Comparison of ENCODE assay signal across 14 cellular contexts in genomic region chr1:96487404-96487803, GRCh38.
DNase-seq lines count a peak whose midpoint lies in the region; ATAC-seq and TF ChIP-seq lines count a peak whose summit lies in the region.
"Had no signal": no experiment of that assay in that cellular context is flagged by ENCODE, and none has a peak within 500 bp of the region (broad histone marks: within the 10 kb centered on the region; RNA-seq: fewer than 3 reads in every experiment).

No MANE protein-coding gene starts in this region.

- H3K9me3 ChIP-seq in neuronal stem cell (replicated peaks in 1 of 2; ENCODE audit: control insufficient read depth in 2 of 2, insufficient read depth in 1 of 2, low read depth in 1 of 2, low read length in 2 of 2), result peaks cover 0 to 4% of the 10 kb centered on the region in 2 donors
- H3K9me3 ChIP-seq in testis, result no peaks in the 10 kb centered on the region
- H3K9me3 ChIP-seq: transverse colon had no signal

- H2BK120ac ChIP-seq in neuronal stem cell (ENCODE audit: low read depth, low read length), result no peak overlapping the region

- H3K14ac ChIP-seq in neuronal stem cell (ENCODE audit: low read length), result no peak overlapping the region

- H2AFZ ChIP-seq in ACC112 (ENCODE audit: low read length, unreplicated experiment) (peak overlapping the region; percentile 1), neuronal stem cell (ENCODE audit: low read length) (peak overlapping the region; percentile 60)

- H3K79me2 ChIP-seq in ACC112 (ENCODE audit: control insufficient read depth, insufficient read depth, low read length, unreplicated experiment), result no peaks in the 10 kb centered on the region

- no peak overlapping the region for H3K4me3 Mint-ChIP-seq in activated naive CD4-positive, alpha-beta T cell treated with anti-CD3 and anti-CD28 coated beads, Interleukin-2, amount 10 ng/mL, durations not matched to agents 7 days and 5 days
- H3K4me3 Mint-ChIP-seq: activated naive CD4-positive, alpha-beta T cell treated with anti-CD3 and anti-CD28 coated beads, Interleukin-2, amount 50 U/mL, for 24 hours had no signal

- ATAC-seq in HG03097 (IDR thresholded peaks at IDR 0.05; ENCODE audit: low FRiP score, unreplicated experiment), result no peak
- ATAC-seq in GM19452 (IDR thresholded peaks at IDR 0.05; ENCODE audit: unreplicated experiment), result no peak
- ATAC-seq: GM12878 had no signal

- no peak for TF ChIP-seq CTCF in testis (IDR thresholded peaks at IDR 0.05)

- intact Hi-C loops in testis (cut with DNase I; ENCODE audit: low total_unique reads), result no loop called here

- H3K27ac ChIP-seq in ACC112 (ENCODE audit: low read depth, low read length) (no peak overlapping the region), epithelial cell of prostate (peak overlapping the region; percentile 38), neuronal stem cell (replicated peaks; ENCODE audit: low read length) (no peak overlapping the region), testis (no peak overlapping the region)

- H4K91ac ChIP-seq in neuronal stem cell (ENCODE audit: low read depth, low read length, poor library complexity), result no peak overlapping the region

- H3K36me3 ChIP-seq in ACC112 (ENCODE audit: insufficient read depth, low read length) (no peaks in the 10 kb centered on the region), neuronal stem cell (replicated peaks in 1 of 2; ENCODE audit: control insufficient read depth in 2 of 2, insufficient read depth in 2 of 2, low read length in 2 of 2) (no peaks in the 10 kb centered on the region), testis (ENCODE audit: low read depth, missing control alignments) (no peaks in the 10 kb centered on the region)
- H3K36me3 ChIP-seq: transverse colon had no signal

- no peaks in the 10 kb centered on the region for H3K27me3 Mint-ChIP-seq in activated naive CD4-positive, alpha-beta T cell treated with anti-CD3 and anti-CD28 coated beads, Interleukin-2, amount 10 ng/mL, durations not matched to agents 7 days and 5 days

- DNase-seq in NCI-H1048 (lab: John Stamatoyannopoulos, UW) (peak; percentile 15), epithelial cell of prostate (ENCODE audit: low read depth, low spot score) (no peak), neuronal stem cell (ENCODE audit: low spot score) (peak; percentile 14), testis (no peak)
- DNase-seq in activated naive CD4-positive, alpha-beta T cell treated with anti-CD3 and anti-CD28 coated beads, Interleukin-2, amount 10 ng/mL, durations not matched to agents 7 days and 5 days, result no peak
- DNase-seq: activated CD8-positive, alpha-beta memory T cell treated with anti-CD3 and anti-CD28 coated beads for 24 hours; mesenchymal stem cell; retina; transverse colon had no signal

- no peak overlapping the region for H3K4me2 ChIP-seq in neuronal stem cell (ENCODE audit: insufficient read depth, low read length, poor library complexity, severe bottlenecking)

- no peaks in the 10 kb centered on the region for H3K27me3 ChIP-seq in ACC112 (ENCODE audit: insufficient read depth, low read length)
- H3K27me3 ChIP-seq in neuronal stem cell (ENCODE audit: control insufficient read depth in 3 of 3, insufficient read depth in 3 of 3, low read depth in 1 of 3, low read length in 3 of 3), result no peaks in the 10 kb centered on the region
- H3K27me3 ChIP-seq in testis, result no peaks in the 10 kb centered on the region
- H3K27me3 ChIP-seq: transverse colon had no signal

- no peak overlapping the region for H3K18ac ChIP-seq in neuronal stem cell (ENCODE audit: low read length)

- H2BK15ac ChIP-seq in neuronal stem cell (ENCODE audit: low read length), result no peak overlapping the region

- H3K9me3 Mint-ChIP-seq in activated naive CD4-positive, alpha-beta T cell treated with anti-CD3 and anti-CD28 coated beads, Interleukin-2, amount 10 ng/mL, durations not matched to agents 7 days and 5 days, result no peaks in the 10 kb centered on the region
- H3K9me3 Mint-ChIP-seq: activated naive CD4-positive, alpha-beta T cell treated with anti-CD3 and anti-CD28 coated beads, Interleukin-2, amount 50 U/mL, for 24 hours had no signal

- H3K4ac ChIP-seq in neuronal stem cell (ENCODE audit: low read length), result no peak overlapping the region

- WGBS in neuronal stem cell (ENCODE audit: extremely low coverage in 2 of 2, insufficient read length in 2 of 2, insufficient replicate concordance in 1 of 2), 2 donors, result no CpG with 5 or more reads among the region's 2 CpGs
- WGBS in testis, 2 donors, result 72 to 78% methylated on average over 2 of the region's 2 CpGs

- TF ChIP-seq POLR2A in testis (IDR thresholded peaks at IDR 0.05), result no peak

- H2BK12ac ChIP-seq in neuronal stem cell (ENCODE audit: low read length), result no peak overlapping the region

- no peak overlapping the region for H2BK5ac ChIP-seq in neuronal stem cell (ENCODE audit: low read length)

- H3K9ac ChIP-seq in neuronal stem cell (ENCODE audit: low read depth, low read length, poor library complexity), result no peak overlapping the region

- H3K27ac Mint-ChIP-seq in activated naive CD4-positive, alpha-beta T cell treated with anti-CD3 and anti-CD28 coated beads, Interleukin-2, amount 10 ng/mL, durations not matched to agents 7 days and 5 days, result no peak overlapping the region
- H3K27ac Mint-ChIP-seq: activated naive CD4-positive, alpha-beta T cell treated with anti-CD3 and anti-CD28 coated beads, Interleukin-2, amount 50 U/mL, for 24 hours had no signal

- H3K4me3 ChIP-seq in ACC112 (ENCODE audit: low read depth, low read length) (no peak overlapping the region), neuronal stem cell (ENCODE audit: low read length in 2 of 2) (no peak overlapping the region), testis (no peak overlapping the region)
- H3K4me3 ChIP-seq: GM12878, transverse colon had no signal

- no peak overlapping the region for H2AK5ac ChIP-seq in neuronal stem cell (ENCODE audit: low read depth, low read length)

- no peak overlapping the region for H3K23ac ChIP-seq in neuronal stem cell (ENCODE audit: low read depth, low read length, poor library complexity)

- CTCF ChIA-PET in activated naive CD4-positive, alpha-beta T cell treated with anti-CD3 and anti-CD28 coated beads, Interleukin-2, amount 10 ng/mL, durations not matched to agents 7 days and 5 days (lab: Charles Lee), result interaction anchor here (0.6 kb wide), 1 partner anchor 649 kb away, joined by 3 read pairs; no protein-coding TSS in a partner anchor

- H3K4me1 ChIP-seq in ACC112 (ENCODE audit: control insufficient read depth, insufficient read depth, low read length, unreplicated experiment), result peaks cover 14% of the 10 kb centered on the region
- H3K4me1 ChIP-seq in neuronal stem cell (ENCODE audit: control insufficient read depth in 2 of 2, insufficient read depth in 1 of 2, low read depth in 1 of 2, low read length in 2 of 2), result peaks cover 10 to 15% of the 10 kb centered on the region in 2 donors
- no peaks in the 10 kb centered on the region for H3K4me1 ChIP-seq in testis
- H3K4me1 ChIP-seq: transverse colon had no signal

- H3K4me1 Mint-ChIP-seq in activated naive CD4-positive, alpha-beta T cell treated with anti-CD3 and anti-CD28 coated beads, Interleukin-2, amount 10 ng/mL, durations not matched to agents 7 days and 5 days, result no peaks in the 10 kb centered on the region
- H3K4me1 Mint-ChIP-seq: activated naive CD4-positive, alpha-beta T cell treated with anti-CD3 and anti-CD28 coated beads, Interleukin-2, amount 50 U/mL, for 24 hours had no signal

- H3K79me1 ChIP-seq in neuronal stem cell (ENCODE audit: low read depth, low read length), result no peaks in the 10 kb centered on the region

- no peak overlapping the region for H4K8ac ChIP-seq in neuronal stem cell (ENCODE audit: low read depth, low read length)

- H3K36me3 Mint-ChIP-seq in activated naive CD4-positive, alpha-beta T cell treated with anti-CD3 and anti-CD28 coated beads, Interleukin-2, amount 10 ng/mL, durations not matched to agents 7 days and 5 days, result no peaks in the 10 kb centered on the region
- H3K36me3 Mint-ChIP-seq: activated naive CD4-positive, alpha-beta T cell treated with anti-CD3 and anti-CD28 coated beads, Interleukin-2, amount 50 U/mL, for 24 hours had no signal

Comparison
In these comparisons a context has a peak if more than half of its experiments do, and no peak if none do; other contexts are left out.
1. DNase-seq: peak in NCI-H1048 (single experiment) and neuronal stem cell (single experiment); none in epithelial cell of prostate (single experiment), activated naive CD4-positive, alpha-beta T cell treated with anti-CD3 and anti-CD28 coated beads, Interleukin-2, amount 10 ng/mL, durations not matched to agents 7 days and 5 days (single experiment) and testis (single experiment).